ENCODE assay signal across 21 cellular contexts in genomic region chr10:75825220-75825619, GRCh38.
"Had no signal": no experiment of that assay in that cellular context is flagged by ENCODE, and none has a peak within 500 bp of the region (broad histone marks: within the 10 kb centered on the region; RNA-seq: fewer than 3 reads in every experiment).

No MANE protein-coding gene starts in this region.

- H3K27me3 ChIP-seq: brain microvascular endothelial cell, cardiac muscle cell, MG63 had no signal

- H3K4me3 ChIP-seq: cardiac muscle cell, MG63 had no signal

- ATAC-seq: activated T-helper 17 cell treated with anti-CD3 and anti-CD28 coated beads, Interleukin-2, amount 50 U/mL, for 72 hours; T-helper 17 cell had no signal

- DNase-seq: activated CD4-positive, alpha-beta memory T cell treated with anti-CD3 and anti-CD28 coated beads for 36 hours; activated CD4-positive, alpha-beta T cell treated with anti-CD3 and anti-CD28 coated beads, Interleukin-2, amount 10 ng/mL, durations not matched to agents 7 days and 5 days; activated CD4-positive, CD25-positive, alpha-beta regulatory T cell; activated CD8-positive, alpha-beta memory T cell treated with anti-CD3 and anti-CD28 coated beads for 24 hours; activated gamma-delta T cell; activated naive CD4-positive, alpha-beta T cell treated with anti-CD3 and anti-CD28 coated beads for 36 hours; activated T-cell treated with anti-CD3 and anti-CD28 coated beads, Interleukin-2, amount 50 U/mL, for 48 hours; brain microvascular endothelial cell; MG63; NCI-H1105; NCI-H1436; NCI-H1694 treated with DMSO at 0.1 percent for 48 hours; NCI-H2029 treated with DMSO at 0.1 percent for 48 hours; NCI-H510A treated with DMSO at 0.1 percent for 48 hours; NCI-H69; SIG-M5; T-helper 17 cell; T-helper 9 cell had no signal

- H3K27ac ChIP-seq: brain microvascular endothelial cell, cardiac muscle cell, VCaP had no signal

- H3K36me3 ChIP-seq: brain microvascular endothelial cell, cardiac muscle cell, MG63 had no signal
